ENCODE assay signal across 10 cellular contexts in the genomic region with DNA sequence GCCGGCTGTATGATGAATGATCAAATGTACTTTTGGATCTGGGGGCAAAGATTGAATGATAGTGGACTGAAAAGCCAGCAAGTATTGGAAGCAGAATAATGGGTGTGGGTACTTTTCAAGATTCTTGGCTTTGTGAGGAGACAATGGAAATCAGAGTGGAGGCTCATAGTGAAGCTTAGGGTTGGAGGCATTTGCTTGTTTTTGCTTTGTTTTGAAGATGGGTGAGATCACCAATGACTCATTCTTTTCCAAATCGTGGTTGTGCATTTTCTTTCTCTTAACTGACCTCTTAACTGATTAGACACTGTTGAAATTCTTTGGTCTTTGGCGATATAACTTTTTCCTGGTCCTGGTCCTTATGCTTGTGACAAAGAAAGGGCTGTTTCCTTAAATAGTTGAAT. TPM values are rescaled to one million over a fixed set of nuclear protein-coding genes. Genes with fewer than 3 reads are reported as not detected.
DNase-seq lines count a peak whose midpoint lies in the region; ATAC-seq and TF ChIP-seq lines count a peak whose summit lies in the region.
"Had no signal": no experiment of that assay in that cellular context is flagged by ENCODE, and none has a peak within 500 bp of the region (broad histone marks: within the 10 kb centered on the region; RNA-seq: fewer than 3 reads in every experiment).

No MANE protein-coding gene starts in this region.

- H3K36me3 ChIP-seq in uterus: no peaks in the 10 kb centered on the region

- H3K4me1 Mint-ChIP-seq in activated T-cell treated with anti-CD3 and anti-CD28 coated beads, Interleukin-2, amount 50 U/mL, for 72 hours (ENCODE audit: low read depth): peaks cover 50% of the 10 kb centered on the region
- peaks cover 44% of the 10 kb centered on the region for H3K4me1 Mint-ChIP-seq in activated CD8-positive, alpha-beta T cell treated with anti-CD3 and anti-CD28 coated beads for 36 hours (ENCODE audit: low read depth)

- no peak for TF ChIP-seq CTCF in activated CD8-positive, alpha-beta T cell treated with anti-CD3 and anti-CD28 coated beads for 36 hours (IDR thresholded peaks at IDR 0.05)
- no peak for TF ChIP-seq CTCF in uterus (IDR thresholded peaks at IDR 0.05)

- peaks cover under 1 to 3% of the 10 kb centered on the region in 2 donors for H3K9me3 Mint-ChIP-seq in activated T-cell treated with anti-CD3 and anti-CD28 coated beads, Interleukin-2, amount 50 U/mL, for 72 hours
- H3K9me3 Mint-ChIP-seq in activated CD8-positive, alpha-beta T cell treated with anti-CD3 and anti-CD28 coated beads for 36 hours: peaks cover 1% of the 10 kb centered on the region

- DNase-seq in activated T-cell treated with anti-CD3 and anti-CD28 coated beads, Interleukin-2, amount 50 U/mL, for 72 hours: no peak
- no peak for DNase-seq in activated T-cell treated with anti-CD3 and anti-CD28 coated beads, Interleukin-2, amount 50 U/mL, for 48 hours
- DNase-seq in activated CD8-positive, alpha-beta T cell treated with anti-CD3 and anti-CD28 coated beads for 36 hours: no peak
- DNase-seq in glomerular visceral epithelial cell (ENCODE audit: extremely low spot score): peak; percentile 32
- DNase-seq in uterus: no peak
- DNase-seq: effector CD4-positive, alpha-beta T cell; naive B cell had no signal

- no peaks in the 10 kb centered on the region for H3K27me3 Mint-ChIP-seq in activated T-cell treated with anti-CD3 and anti-CD28 coated beads, Interleukin-2, amount 50 U/mL, for 72 hours (ENCODE audit: low read depth)
- H3K27me3 Mint-ChIP-seq in activated CD8-positive, alpha-beta T cell treated with anti-CD3 and anti-CD28 coated beads for 36 hours: no peaks in the 10 kb centered on the region
- H3K27me3 Mint-ChIP-seq: naive B cell had no signal

- no peak overlapping the region for H3K4me3 ChIP-seq in uterus

- CTCF ChIA-PET in activated CD8-positive, alpha-beta T cell treated with anti-CD3 and anti-CD28 coated beads for 36 hours (lab: Charles Lee): no interaction called here

- no peak for TF ChIP-seq POLR2A in uterus (IDR thresholded peaks at IDR 0.05)

- peaks cover 4% of the 10 kb centered on the region in 2 donors for H3K36me3 Mint-ChIP-seq in activated T-cell treated with anti-CD3 and anti-CD28 coated beads, Interleukin-2, amount 50 U/mL, for 72 hours (ENCODE audit: insufficient read depth in 2 of 2)
- H3K36me3 Mint-ChIP-seq in activated CD8-positive, alpha-beta T cell treated with anti-CD3 and anti-CD28 coated beads for 36 hours (ENCODE audit: low read depth): no peaks in the 10 kb centered on the region

- intact Hi-C loops in activated CD8-positive, alpha-beta T cell treated with anti-CD3 and anti-CD28 coated beads for 36 hours (cut with micrococcal nuclease): no loop called here
- intact Hi-C loops in uterus (cut with DNase I; ENCODE audit: low total_unique reads): no loop called here

- peak overlapping the region; percentile 54 to 63 for H3K4me3 Mint-ChIP-seq in activated T-cell treated with anti-CD3 and anti-CD28 coated beads, Interleukin-2, amount 50 U/mL, for 72 hours
- no peak overlapping the region for H3K4me3 Mint-ChIP-seq in activated CD8-positive, alpha-beta T cell treated with anti-CD3 and anti-CD28 coated beads for 36 hours

- H3K4me1 ChIP-seq in uterus: no peaks in the 10 kb centered on the region

- POLR2A ChIA-PET in activated CD8-positive, alpha-beta T cell treated with anti-CD3 and anti-CD28 coated beads for 36 hours (lab: Charles Lee): interaction anchor here (1.2 kb wide), 2 partner anchors 12 to 48 kb away, joined by 4 to 6 read pairs; no protein-coding TSS in a partner anchor

- peak overlapping the region; percentile 46 to 57 for H3K27ac ChIP-seq in uterus

- ATAC-seq in activated T-cell treated with anti-CD3 and anti-CD28 coated beads, Interleukin-2, amount 50 U/mL, for 72 hours (replicated peaks in 1 of 2): peak; percentile 90
- ATAC-seq in activated CD8-positive, alpha-beta T cell treated with anti-CD3 and anti-CD28 coated beads for 36 hours: peak; percentile 69
- no peak for ATAC-seq in HG02840 (IDR thresholded peaks at IDR 0.05; ENCODE audit: low FRiP score, unreplicated experiment)
- ATAC-seq in HG03135 (IDR thresholded peaks at IDR 0.05; ENCODE audit: unreplicated experiment): no peak
- no peak for ATAC-seq in HG03521 (IDR thresholded peaks at IDR 0.05; ENCODE audit: unreplicated experiment)

- peak overlapping the region; percentile 67 for H3K27ac Mint-ChIP-seq in activated T-cell treated with anti-CD3 and anti-CD28 coated beads, Interleukin-2, amount 50 U/mL, for 72 hours
- H3K27ac Mint-ChIP-seq in activated CD8-positive, alpha-beta T cell treated with anti-CD3 and anti-CD28 coated beads for 36 hours: peak overlapping the region; percentile 47

- H3K27me3 ChIP-seq in uterus: no peaks in the 10 kb centered on the region

- no peaks in the 10 kb centered on the region for H3K9me3 ChIP-seq in uterus

RNA-seq across cellular contexts. Expression of gene PELI2, which starts 54.4 kb away (rescaled TPM):
- total RNA-seq in activated T-cell treated with anti-CD3 and anti-CD28 coated beads, Interleukin-2, amount 50 U/mL, for 72 hours: 10 to 100 TPM; 11.3 to 11.7 TPM
- total RNA-seq in activated CD8-positive, alpha-beta T cell treated with anti-CD3 and anti-CD28 coated beads for 36 hours: 1 to 10 TPM; 2.7 to 3.4 TPM
- 10 to 100 TPM; 15.6 to 24.3 (median 17.0) TPM for total RNA-seq in uterus

Comparison
In these comparisons a context has a peak if more than half of its experiments do, and no peak if none do; other contexts are left out.
1. ATAC-seq: peak in activated T-cell treated with anti-CD3 and anti-CD28 coated beads, Interleukin-2, amount 50 U/mL, for 72 hours (2 of 2) and activated CD8-positive, alpha-beta T cell treated with anti-CD3 and anti-CD28 coated beads for 36 hours (single experiment); none in HG02840 (single experiment), HG03135 (single experiment) and HG03521 (single experiment).